ENCODE assay signal across 14 cellular contexts in the genomic region with DNA sequence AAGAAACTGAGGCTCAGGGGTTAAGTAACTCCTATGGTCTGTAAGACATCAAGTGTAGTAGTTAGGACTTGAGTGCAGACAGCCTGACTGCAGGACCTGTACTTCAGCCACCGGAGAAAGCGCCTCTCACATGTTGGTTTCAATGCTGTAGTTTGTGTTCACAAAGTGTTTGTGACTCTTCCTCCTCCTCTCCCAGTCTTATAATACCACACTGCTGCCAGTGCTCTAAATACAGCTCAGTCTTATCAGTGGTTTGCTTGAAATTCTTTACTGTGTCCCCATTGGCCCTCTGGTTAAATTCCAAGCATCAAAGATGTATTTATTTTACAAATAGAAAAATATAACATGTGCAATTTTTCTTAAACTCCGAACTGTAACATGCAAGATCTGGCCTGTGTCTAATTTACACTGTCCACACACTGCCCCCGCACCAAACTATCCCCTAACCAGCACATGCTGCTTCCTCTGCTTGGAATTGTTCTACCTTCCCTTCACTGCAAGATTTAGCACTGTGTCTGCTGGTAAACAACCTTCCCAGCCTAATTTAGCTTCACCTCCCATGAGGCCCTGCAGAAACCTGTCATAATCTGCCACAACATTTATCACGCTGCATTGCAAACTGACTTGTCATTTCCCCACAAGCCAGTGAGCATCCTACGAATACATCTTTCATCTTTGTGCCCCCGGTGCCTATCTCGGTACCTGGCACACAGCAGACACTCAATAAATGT.
A peak's percentile ranks its signal among the peaks of the same experiment; 100 is the strongest.
DNase-seq lines count a peak whose midpoint lies in the region; ATAC-seq and TF ChIP-seq lines count a peak whose summit lies in the region.
"Had no signal": no experiment of that assay in that cellular context is flagged by ENCODE, and none has a peak within 500 bp of the region (broad histone marks: within the 10 kb centered on the region; RNA-seq: fewer than 3 reads in every experiment).

No MANE protein-coding gene starts in this region.

- H3K27ac ChIP-seq in right atrium auricular region: peak overlapping the region; percentile 8 to 44
- H3K27ac ChIP-seq in lower lobe of right lung: no peak overlapping the region
- no peak overlapping the region for H3K27ac ChIP-seq in endodermal cell (ENCODE audit: low read depth, low read length)
- H3K27ac ChIP-seq: ascending aorta, left lung, VCaP had no signal

- H3K27me3 Mint-ChIP-seq in activated T-cell treated with anti-CD3 and anti-CD28 coated beads, Interleukin-2, amount 50 U/mL, for 72 hours (ENCODE audit: low read depth): no peaks in the 10 kb centered on the region
- H3K27me3 Mint-ChIP-seq in activated T-helper 2 cell treated with anti-CD3 and anti-CD28 coated beads, Interferon-gamma antibody, Interleukin-2, Interleukin-4, amounts not matched to agents 10 μg/mL and 5 μg/mL and 100 μg/mL, durations not matched to agents 14 hours and 24 hours and 36 hours (ENCODE audit: low read depth): peaks cover 3% of the 10 kb centered on the region
- H3K27me3 Mint-ChIP-seq in endodermal cell (ENCODE audit: insufficient read depth): no peaks in the 10 kb centered on the region

- peaks cover 0 to 10% of the 10 kb centered on the region in 2 donors for H3K4me1 ChIP-seq in right atrium auricular region
- H3K4me1 ChIP-seq in lower lobe of right lung: no peaks in the 10 kb centered on the region
- peaks cover 15% of the 10 kb centered on the region for H3K4me1 ChIP-seq in endodermal cell (ENCODE audit: control insufficient read depth, insufficient read depth, low read length)
- H3K4me1 ChIP-seq: left lung, transverse colon had no signal

- H3K27me3 ChIP-seq in right atrium auricular region (no peaks in the 10 kb centered on the region), lower lobe of right lung (ENCODE audit: low read depth) (no peaks in the 10 kb centered on the region), endodermal cell (ENCODE audit: control insufficient read depth, insufficient read depth, low read length, poor library complexity, severe bottlenecking) (no peaks in the 10 kb centered on the region)
- H3K27me3 ChIP-seq: ascending aorta, left lung, transverse colon had no signal

- peak in 1 of 2 donors; percentile 72 for ATAC-seq in activated T-cell treated with anti-CD3 and anti-CD28 coated beads, Interleukin-2, amount 50 U/mL, for 72 hours (replicated peaks in 1 of 2)
- ATAC-seq in lower lobe of right lung: no peak
- ATAC-seq: effector memory CD8-positive, alpha-beta T cell; left lung had no signal

- intact Hi-C loops in activated T-helper 2 cell treated with anti-CD3 and anti-CD28 coated beads, Interferon-gamma antibody, Interleukin-2, Interleukin-4, amounts not matched to agents 10 μg/mL and 5 μg/mL and 100 μg/mL, durations not matched to agents 14 hours and 24 hours and 36 hours (cut with micrococcal nuclease): no loop called here
- intact Hi-C loops in lower lobe of right lung (cut with DNase I): no loop called here

- peak overlapping the region; percentile 4 to 25 for H3K4me3 Mint-ChIP-seq in activated T-cell treated with anti-CD3 and anti-CD28 coated beads, Interleukin-2, amount 50 U/mL, for 72 hours
- no peak overlapping the region for H3K4me3 Mint-ChIP-seq in activated T-helper 2 cell treated with anti-CD3 and anti-CD28 coated beads, Interferon-gamma antibody, Interleukin-2, Interleukin-4, amounts not matched to agents 10 μg/mL and 5 μg/mL and 100 μg/mL, durations not matched to agents 14 hours and 24 hours and 36 hours (ENCODE audit: low read depth)
- H3K4me3 Mint-ChIP-seq in endodermal cell: no peak overlapping the region
- H3K4me3 Mint-ChIP-seq: effector memory CD8-positive, alpha-beta T cell had no signal

- no peak overlapping the region for H3K27ac Mint-ChIP-seq in activated T-cell treated with anti-CD3 and anti-CD28 coated beads, Interleukin-2, amount 50 U/mL, for 72 hours
- peak overlapping the region; percentile 24 for H3K27ac Mint-ChIP-seq in activated T-helper 2 cell treated with anti-CD3 and anti-CD28 coated beads, Interferon-gamma antibody, Interleukin-2, Interleukin-4, amounts not matched to agents 10 μg/mL and 5 μg/mL and 100 μg/mL, durations not matched to agents 14 hours and 24 hours and 36 hours
- no peak overlapping the region for H3K27ac Mint-ChIP-seq in endodermal cell
- H3K27ac Mint-ChIP-seq: effector memory CD8-positive, alpha-beta T cell had no signal

- no peak overlapping the region for H3K9ac ChIP-seq in endodermal cell (ENCODE audit: extremely low read depth, low read length, poor library complexity, severe bottlenecking)

- no peak for TF ChIP-seq CTCF in right atrium auricular region (IDR thresholded peaks at IDR 0.05)
- TF ChIP-seq CTCF in lower lobe of right lung (IDR thresholded peaks at IDR 0.05): no peak
- no peak for TF ChIP-seq CTCF in endodermal cell (conservative IDR thresholded peaks at IDR 0.05)
- TF ChIP-seq CTCF in GM13976 (IDR thresholded peaks at IDR 0.05; ENCODE audit: borderline replicate concordance, control extremely low read depth, extremely low read depth, insufficient read depth, missing control alignments): no peak

- peak in 1 of 2 donors; percentile 8 for DNase-seq in activated T-cell treated with anti-CD3 and anti-CD28 coated beads, Interleukin-2, amount 50 U/mL, for 72 hours
- no peak for DNase-seq in activated T-cell treated with anti-CD3 and anti-CD28 coated beads, Interleukin-2, amount 50 U/mL, for 48 hours
- no peak for DNase-seq in activated T-helper 2 cell treated with anti-CD3 and anti-CD28 coated beads, Interferon-gamma antibody, Interleukin-2, Interleukin-4, amounts not matched to agents 10 μg/mL and 5 μg/mL and 100 μg/mL, durations not matched to agents 14 hours and 24 hours and 36 hours (ENCODE audit: low spot score)
- DNase-seq in right atrium auricular region (ENCODE audit: low spot score) (no peak), AML-193 (lab: John Stamatoyannopoulos, UW) (no peak), lower lobe of right lung (no peak), endodermal cell (no peak), GM13976 (ENCODE audit: low spot score) (no peak)
- DNase-seq: effector memory CD8-positive, alpha-beta T cell; left lung; NCI-H510A treated with DMSO at 0.1 percent for 48 hours; transverse colon had no signal

- H3K36me3 ChIP-seq in right atrium auricular region (no peaks in the 10 kb centered on the region), lower lobe of right lung (no peaks in the 10 kb centered on the region), endodermal cell (ENCODE audit: control insufficient read depth, insufficient read depth, low read length) (no peaks in the 10 kb centered on the region)
- H3K36me3 ChIP-seq: ascending aorta, left lung, transverse colon had no signal

- in situ Hi-C loops in GM13976 (cut with MboI; ENCODE audit: low sequenced_read_pairs, unreplicated experiment): no loop called here

- H3K9me3 Mint-ChIP-seq in activated T-cell treated with anti-CD3 and anti-CD28 coated beads, Interleukin-2, amount 50 U/mL, for 72 hours: no peaks in the 10 kb centered on the region
- no peaks in the 10 kb centered on the region for H3K9me3 Mint-ChIP-seq in activated T-helper 2 cell treated with anti-CD3 and anti-CD28 coated beads, Interferon-gamma antibody, Interleukin-2, Interleukin-4, amounts not matched to agents 10 μg/mL and 5 μg/mL and 100 μg/mL, durations not matched to agents 14 hours and 24 hours and 36 hours
- no peaks in the 10 kb centered on the region for H3K9me3 Mint-ChIP-seq in endodermal cell
- H3K9me3 Mint-ChIP-seq: effector memory CD8-positive, alpha-beta T cell had no signal

- H3K4me3 ChIP-seq in right atrium auricular region (no peak overlapping the region), lower lobe of right lung (no peak overlapping the region), endodermal cell (ENCODE audit: low read length) (no peak overlapping the region)
- H3K4me3 ChIP-seq: ascending aorta, left lung, transverse colon had no signal

- H3K36me3 Mint-ChIP-seq in activated T-cell treated with anti-CD3 and anti-CD28 coated beads, Interleukin-2, amount 50 U/mL, for 72 hours (ENCODE audit: insufficient read depth in 2 of 2): no peaks in the 10 kb centered on the region
- no peaks in the 10 kb centered on the region for H3K36me3 Mint-ChIP-seq in activated T-helper 2 cell treated with anti-CD3 and anti-CD28 coated beads, Interferon-gamma antibody, Interleukin-2, Interleukin-4, amounts not matched to agents 10 μg/mL and 5 μg/mL and 100 μg/mL, durations not matched to agents 14 hours and 24 hours and 36 hours (ENCODE audit: low read depth)
- no peaks in the 10 kb centered on the region for H3K36me3 Mint-ChIP-seq in endodermal cell (ENCODE audit: low read depth)

- H3K9me3 ChIP-seq in right atrium auricular region (no peaks in the 10 kb centered on the region), lower lobe of right lung (no peaks in the 10 kb centered on the region), endodermal cell (ENCODE audit: control insufficient read depth, low read length) (no peaks in the 10 kb centered on the region)
- H3K9me3 ChIP-seq: ascending aorta, left lung, transverse colon had no signal

- WGBS in endodermal cell (ENCODE audit: insufficient coverage in 1 of 2, insufficient read length in 1 of 2), 2 experiments: 92 to 94% methylated on average over 7 to 8 of the region's 8 CpGs

- H3K4me1 Mint-ChIP-seq in activated T-cell treated with anti-CD3 and anti-CD28 coated beads, Interleukin-2, amount 50 U/mL, for 72 hours (ENCODE audit: low read depth): peaks cover 16% of the 10 kb centered on the region
- peaks cover 11% of the 10 kb centered on the region for H3K4me1 Mint-ChIP-seq in activated T-helper 2 cell treated with anti-CD3 and anti-CD28 coated beads, Interferon-gamma antibody, Interleukin-2, Interleukin-4, amounts not matched to agents 10 μg/mL and 5 μg/mL and 100 μg/mL, durations not matched to agents 14 hours and 24 hours and 36 hours (ENCODE audit: low read depth)
- H3K4me1 Mint-ChIP-seq in endodermal cell: peaks cover 51% of the 10 kb centered on the region

Comparison
In these comparisons a context has a peak if more than half of its experiments do, and no peak if none do; other contexts are left out.
1. H3K4me3 Mint-ChIP-seq: peak in activated T-cell treated with anti-CD3 and anti-CD28 coated beads, Interleukin-2, amount 50 U/mL, for 72 hours (2 of 2); none in activated T-helper 2 cell treated with anti-CD3 and anti-CD28 coated beads, Interferon-gamma antibody, Interleukin-2, Interleukin-4, amounts not matched to agents 10 μg/mL and 5 μg/mL and 100 μg/mL, durations not matched to agents 14 hours and 24 hours and 36 hours (single experiment) and endodermal cell (single experiment).
2. H3K27ac ChIP-seq: peak in right atrium auricular region (2 of 2); none in lower lobe of right lung (single experiment) and endodermal cell (single experiment).